Comparison of ENCODE assay signal across 8 cellular contexts in genomic region chr20:49132995-49133451, GRCh38. TPM values are rescaled to one million over a fixed set of nuclear protein-coding genes. Genes with fewer than 3 reads are reported as not detected.
DNase-seq lines count a peak whose midpoint lies in the region; ATAC-seq and TF ChIP-seq lines count a peak whose summit lies in the region.

No MANE protein-coding gene starts in this region.

- H3K9me2 ChIP-seq in GM23248 (ENCODE audit: insufficient read depth), result no peaks in the 10 kb centered on the region

- WGBS in GM23248 (ENCODE audit: low coverage in 1 of 2, low lambda C conversion rate in 2 of 2, missing lambda C conversion rate in 2 of 2), 2 experiments, result 26 to 35% methylated on average over 5 of the region's 5 CpGs

- peaks cover 46% of the 10 kb centered on the region for H3K36me3 Mint-ChIP-seq in MCF 10A (ENCODE audit: insufficient read depth, unreplicated experiment)
- peaks cover 24 to 43% of the 10 kb centered on the region in 2 donors for H3K36me3 Mint-ChIP-seq in stimulated activated naive B cell treated with anti-CD40 and anti-IgM and Interleukin-4, amounts not matched to agents 10 μg/mL and 1 μg/mL and 100 μg/mL, for 72 hours

- H3K27me3 Mint-ChIP-seq in MCF 10A (ENCODE audit: insufficient read depth, unreplicated experiment), result no peaks in the 10 kb centered on the region
- H3K27me3 Mint-ChIP-seq in stimulated activated naive B cell treated with anti-CD40 and anti-IgM and Interleukin-4, amounts not matched to agents 10 μg/mL and 1 μg/mL and 100 μg/mL, for 72 hours, result no peaks in the 10 kb centered on the region

- H3K79me2 ChIP-seq in GM23248 (ENCODE audit: insufficient read depth), result peaks cover 68% of the 10 kb centered on the region

- H3K4me3 Mint-ChIP-seq in MCF 10A (ENCODE audit: unreplicated experiment), result no peak overlapping the region
- no peak overlapping the region for H3K4me3 Mint-ChIP-seq in stimulated activated naive B cell treated with anti-CD40 and anti-IgM and Interleukin-4, amounts not matched to agents 10 μg/mL and 1 μg/mL and 100 μg/mL, for 72 hours

- no peak overlapping the region for H3K4me2 ChIP-seq in GM23248 (ENCODE audit: unreplicated experiment)

- no peaks in the 10 kb centered on the region for H4K20me1 ChIP-seq in GM23248 (ENCODE audit: insufficient read depth)

- POLR2A ChIA-PET in MCF 10A (lab: Yijun Ruan, JAX), result interaction anchor here (0.6 to 2.1 kb wide), 7 partner anchors 34 to 138 kb away, joined by 3 to 19 read pairs (median 4); partner anchors contain the start of genes DDX27 and STAU1

- CTCF ChIA-PET in MCF 10A (lab: Yijun Ruan, JAX), result interaction anchor here (0.6 to 8.4 kb wide), 42 partner anchors 8 to 633 kb away, joined by 3 to 173 read pairs (median 5); partner anchors contain the start of gene DDX27

- peak; percentile 55 for TF ChIP-seq CTCF in MCF 10A (IDR thresholded peaks at IDR 0.05; ENCODE audit: unreplicated experiment)

- peak; percentile 68 for DNase-seq in CD1c-positive myeloid dendritic cell (ENCODE audit: extremely low spot score)
- DNase-seq in GM23248, result peak; percentile 84
- DNase-seq in NCI-H69 (lab: John Stamatoyannopoulos, UW), result peak; percentile 25
- DNase-seq in MCF 10A (ENCODE audit: unreplicated experiment), result peak; percentile 79
- peak; percentile 91 for DNase-seq in inferior parietal cortex (ENCODE audit: extremely low spot score)
- no peak for DNase-seq in stimulated activated naive B cell treated with anti-CD40 and anti-IgM and Interleukin-4, amounts not matched to agents 10 μg/mL and 1 μg/mL and 100 μg/mL, for 72 hours
- no peak for DNase-seq in posterior cingulate gyrus
- DNase-seq in activated CD8-positive, alpha-beta memory T cell treated with anti-CD3 and anti-CD28 coated beads for 24 hours, result no peak

- no peak overlapping the region for H3K4me3 ChIP-seq in GM23248

- H3K4me1 Mint-ChIP-seq in MCF 10A (ENCODE audit: insufficient read depth, unreplicated experiment), result peaks cover 6% of the 10 kb centered on the region
- H3K4me1 Mint-ChIP-seq in stimulated activated naive B cell treated with anti-CD40 and anti-IgM and Interleukin-4, amounts not matched to agents 10 μg/mL and 1 μg/mL and 100 μg/mL, for 72 hours, result peaks cover 1 to 11% of the 10 kb centered on the region in 2 donors

- intact Hi-C loops in MCF 10A (cut with micrococcal nuclease), result loop anchor here (1.0 to 5.0 kb wide), 2 partner anchors 84 to 189 kb away; no protein-coding TSS in a partner anchor
- intact Hi-C loops in posterior cingulate gyrus (cut with DNase I), result loop anchor here (1.0 to 5.0 kb wide), 2 partner anchors 54 to 84 kb away; partner anchors contain the start of gene STAU1

- H3K27me3 ChIP-seq in GM23248 (replicated peaks; ENCODE audit: insufficient read depth), result no peaks in the 10 kb centered on the region

- no peak overlapping the region for H2AFZ ChIP-seq in GM23248

- in situ Hi-C loops in GM23248 (cut with MboI), result loop anchor here (10.0 kb wide), 1 partner anchor 72 kb away; no protein-coding TSS in a partner anchor

- ATAC-seq in stimulated activated naive B cell treated with anti-CD40 and anti-IgM and Interleukin-4, amounts not matched to agents 10 μg/mL and 1 μg/mL and 100 μg/mL, for 72 hours (replicated peaks), result peak; percentile 39 to 50

- no peaks in the 10 kb centered on the region for H3K9me3 ChIP-seq in GM23248 (ENCODE audit: low read depth)

- no peaks in the 10 kb centered on the region for H3K9me3 Mint-ChIP-seq in MCF 10A (ENCODE audit: unreplicated experiment)
- H3K9me3 Mint-ChIP-seq in stimulated activated naive B cell treated with anti-CD40 and anti-IgM and Interleukin-4, amounts not matched to agents 10 μg/mL and 1 μg/mL and 100 μg/mL, for 72 hours, result no peaks in the 10 kb centered on the region

- H3K27ac Mint-ChIP-seq in MCF 10A (ENCODE audit: low read depth, unreplicated experiment), result no peak overlapping the region
- no peak overlapping the region for H3K27ac Mint-ChIP-seq in stimulated activated naive B cell treated with anti-CD40 and anti-IgM and Interleukin-4, amounts not matched to agents 10 μg/mL and 1 μg/mL and 100 μg/mL, for 72 hours

- H3K9ac ChIP-seq in GM23248, result no peak overlapping the region

- no TSS peak for BruUV-seq in MCF 10A (replicated peaks; lab: Mats Ljungman, UMichigan)

- peaks cover 14% of the 10 kb centered on the region for H3K36me3 ChIP-seq in GM23248 (ENCODE audit: low read depth)

- H3K4me1 ChIP-seq in GM23248 (ENCODE audit: insufficient read depth), result no peaks in the 10 kb centered on the region

- peaks cover 8% of the 10 kb centered on the region; the same call in 1 of the 2 replicates for H3F3A ChIP-seq in GM23248 (ENCODE audit: insufficient read depth)

- H3K27ac ChIP-seq in GM23248, result no peak overlapping the region

RNA-seq across cellular contexts. Expression of gene STAU1, which starts 55.1 kb away (rescaled TPM):
- 49.1 and 59.4 TPM in 2 replicates for total RNA-seq in GM23248 (2014; rRNA removed; shearing (Covaris generic))
- 76.2 and 78.2 TPM in 2 replicates for polyA plus RNA-seq in GM23248 (2016; fragmentation: Nextera tagmentation; extraction: Ambion mirVana)
- 109 and 110 TPM in 2 replicates for total RNA-seq in MCF 10A (2022)

Comparison
In these comparisons a context has a peak if more than half of its experiments do, and no peak if none do; other contexts are left out.
1. DNase-seq: peak in CD1c-positive myeloid dendritic cell (single experiment), GM23248 (single experiment), NCI-H69 (single experiment), MCF 10A (single experiment) and inferior parietal cortex (single experiment); none in stimulated activated naive B cell treated with anti-CD40 and anti-IgM and Interleukin-4, amounts not matched to agents 10 μg/mL and 1 μg/mL and 100 μg/mL, for 72 hours (single experiment), posterior cingulate gyrus (0 of 10) and activated CD8-positive, alpha-beta memory T cell treated with anti-CD3 and anti-CD28 coated beads for 24 hours (single experiment).